Comparison of ENCODE assay signal across 1 cellular context in the genomic region with DNA sequence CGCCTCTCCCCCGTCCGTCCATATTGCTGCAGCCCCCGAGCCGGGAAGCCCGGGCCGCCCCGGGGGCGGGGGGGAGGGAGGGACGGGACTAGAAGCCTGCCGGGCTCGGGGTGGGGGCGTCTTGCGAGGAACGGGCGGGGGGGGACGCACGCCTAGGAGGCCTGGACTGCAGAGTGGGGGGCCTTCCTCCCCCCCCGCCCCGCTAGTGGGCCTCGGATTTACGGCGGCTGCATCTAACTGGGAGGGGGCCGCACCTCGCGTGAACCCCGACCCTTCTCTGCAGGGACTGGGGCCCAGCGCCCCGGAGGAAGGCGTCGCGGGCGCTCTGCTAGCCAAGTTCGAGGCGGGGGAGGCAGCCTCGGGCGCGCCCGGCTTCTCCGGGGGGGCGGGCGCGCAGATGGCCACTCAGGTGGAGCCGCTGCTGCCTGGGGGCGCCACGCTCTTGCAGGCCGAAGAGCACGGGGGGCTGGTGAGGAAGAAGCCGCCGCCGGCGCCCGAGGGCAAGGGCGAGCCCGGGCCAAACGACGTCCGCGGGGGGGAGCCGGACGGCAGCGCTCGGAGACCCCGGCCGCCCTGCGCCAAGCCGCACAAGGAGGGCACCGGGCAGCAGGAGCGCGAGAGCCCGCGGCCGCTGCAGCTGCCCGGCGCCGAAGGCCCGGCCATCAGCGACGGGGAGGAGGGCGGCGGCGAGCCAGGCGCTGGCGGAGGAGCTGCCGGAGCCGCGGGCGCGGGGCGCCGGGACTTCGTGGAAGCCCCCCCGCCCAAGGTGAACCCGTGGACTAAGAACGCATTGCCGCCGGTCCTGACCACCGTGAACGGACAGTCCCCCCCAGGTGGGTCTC.
TF ChIP-seq lines count a peak whose summit lies in the region.

A gene (plus strand): TSS at position 17 of the 842 bp plus-strand sequence. CDS start 381 bp downstream, at position 398.

TF ChIP-seq in HepG2, 621 proteins besides CTCF, POLR2A, EP300 and RAD21 (continued from another document):
- TF ChIP-seq BRD4 (CRISPR knock-in tag; IDR thresholded peaks at IDR 0.05) (no peak; the same call in 1 of the 2 replicates), CREM (IDR thresholded peaks at IDR 0.05) (no peak), CREM (CRISPR knock-in tag; IDR thresholded peaks at IDR 0.05) (no peak), ZNF629 (CRISPR knock-in tag; conservative IDR thresholded peaks at IDR 0.05) (no peak), HHEX (CRISPR knock-in tag; IDR thresholded peaks at IDR 0.05) (no peak), NR2C2 (CRISPR knock-in tag; IDR thresholded peaks at IDR 0.05; ENCODE audit: borderline replicate concordance) (no peak), ZNF598 (CRISPR knock-in tag; IDR thresholded peaks at IDR 0.05; ENCODE audit: borderline replicate concordance) (no peak), ZBTB7A (CRISPR knock-in tag; IDR thresholded peaks at IDR 0.05) (no peak), ZC3H13 (CRISPR knock-in tag; IDR thresholded peaks at IDR 0.05) (no peak), DNMT1 (CRISPR knock-in tag; IDR thresholded peaks at IDR 0.05) (no peak), SALL2 (CRISPR knock-in tag; IDR thresholded peaks at IDR 0.05) (no peak), RXRB (CRISPR knock-in tag; IDR thresholded peaks at IDR 0.05; ENCODE audit: borderline replicate concordance) (no peak), MTA1 (CRISPR knock-in tag; IDR thresholded peaks at IDR 0.05; ENCODE audit: borderline replicate concordance) (no peak), SNAI1 (CRISPR knock-in tag; IDR thresholded peaks at IDR 0.05; ENCODE audit: borderline replicate concordance) (no peak), MAFG (CRISPR knock-in tag; IDR thresholded peaks at IDR 0.05) (no peak), ZNF253 (CRISPR knock-in tag; IDR thresholded peaks at IDR 0.05; ENCODE audit: borderline replicate concordance) (no peak), ZNF260 (CRISPR knock-in tag; IDR thresholded peaks at IDR 0.05; ENCODE audit: borderline replicate concordance, low read depth) (no peak), HMG20B (CRISPR knock-in tag; conservative IDR thresholded peaks at IDR 0.05) (no peak), ZNF703 (CRISPR knock-in tag; IDR thresholded peaks at IDR 0.05; ENCODE audit: borderline replicate concordance) (no peak; the same call in 1 of the 2 replicates), GTF2F1 (IDR thresholded peaks at IDR 0.05; ENCODE audit: low read length) (no peak), KDM5B (CRISPR knock-in tag; IDR thresholded peaks at IDR 0.05; ENCODE audit: borderline replicate concordance) (no peak), RBFOX2 (IDR thresholded peaks at IDR 0.05; ENCODE audit: low read depth, low read length) (peak; percentile 88), PRMT3 (CRISPR knock-in tag; IDR thresholded peaks at IDR 0.05; ENCODE audit: borderline replicate concordance, low read depth) (no peak), FLYWCH1 (CRISPR knock-in tag; IDR thresholded peaks at IDR 0.05) (no peak), DNMT3B (CRISPR knock-in tag; conservative IDR thresholded peaks at IDR 0.05) (no peak), ZNF329 (CRISPR knock-in tag; IDR thresholded peaks at IDR 0.05; ENCODE audit: low read depth) (no peak), ZEB1 (IDR thresholded peaks at IDR 0.05; ENCODE audit: insufficient replicate concordance, low read depth) (no peak), ZNF83 (CRISPR knock-in tag; IDR thresholded peaks at IDR 0.05; ENCODE audit: borderline replicate concordance) (no peak), MEIS2 (CRISPR knock-in tag; IDR thresholded peaks at IDR 0.05) (no peak), SAP130 (CRISPR knock-in tag; IDR thresholded peaks at IDR 0.05; ENCODE audit: low read depth) (no peak; the same call in none of the 2 replicates), ZNF343 (CRISPR knock-in tag; IDR thresholded peaks at IDR 0.05) (no peak), PHF5A (CRISPR knock-in tag; IDR thresholded peaks at IDR 0.05; ENCODE audit: low read depth, unreplicated experiment) (no peak), NFYC (CRISPR knock-in tag; IDR thresholded peaks at IDR 0.05) (no peak), GABPA (IDR thresholded peaks at IDR 0.05; ENCODE audit: low read depth, low read length) (no peak), GABPA (CRISPR knock-in tag; IDR thresholded peaks at IDR 0.05; ENCODE audit: low read depth) (no peak), NKX3-1 (CRISPR knock-in tag; IDR thresholded peaks at IDR 0.05) (no peak), ARNTL (CRISPR knock-in tag; IDR thresholded peaks at IDR 0.05) (no peak), ARID2 (CRISPR knock-in tag; IDR thresholded peaks at IDR 0.05; ENCODE audit: borderline replicate concordance) (no peak), FOXM1 (CRISPR knock-in tag; IDR thresholded peaks at IDR 0.05) (no peak)
- TF ChIP-seq, protein P1, sequence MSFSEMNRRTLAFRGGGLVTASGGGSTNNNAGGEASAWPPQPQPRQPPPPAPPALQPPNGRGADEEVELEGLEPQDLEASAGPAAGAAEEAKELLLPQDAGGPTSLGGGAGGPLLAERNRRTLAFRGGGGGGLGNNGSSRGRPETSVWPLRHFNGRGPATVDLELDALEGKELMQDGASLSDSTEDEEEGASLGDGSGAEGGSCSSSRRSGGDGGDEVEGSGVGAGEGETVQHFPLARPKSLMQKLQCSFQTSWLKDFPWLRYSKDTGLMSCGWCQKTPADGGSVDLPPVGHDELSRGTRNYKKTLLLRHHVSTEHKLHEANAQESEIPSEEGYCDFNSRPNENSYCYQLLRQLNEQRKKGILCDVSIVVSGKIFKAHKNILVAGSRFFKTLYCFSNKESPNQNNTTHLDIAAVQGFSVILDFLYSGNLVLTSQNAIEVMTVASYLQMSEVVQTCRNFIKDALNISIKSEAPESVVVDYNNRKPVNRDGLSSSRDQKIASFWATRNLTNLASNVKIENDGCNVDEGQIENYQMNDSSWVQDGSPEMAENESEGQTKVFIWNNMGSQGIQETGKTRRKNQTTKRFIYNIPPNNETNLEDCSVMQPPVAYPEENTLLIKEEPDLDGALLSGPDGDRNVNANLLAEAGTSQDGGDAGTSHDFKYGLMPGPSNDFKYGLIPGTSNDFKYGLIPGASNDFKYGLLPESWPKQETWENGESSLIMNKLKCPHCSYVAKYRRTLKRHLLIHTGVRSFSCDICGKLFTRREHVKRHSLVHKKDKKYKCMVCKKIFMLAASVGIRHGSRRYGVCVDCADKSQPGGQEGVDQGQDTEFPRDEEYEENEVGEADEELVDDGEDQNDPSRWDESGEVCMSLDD (CRISPR knock-in tag; IDR thresholded peaks at IDR 0.05; ENCODE audit: borderline replicate concordance): 0 out of 2 replicates have a peak, but pooled peaks have one; percentile 39
- TF ChIP-seq, protein P2, sequence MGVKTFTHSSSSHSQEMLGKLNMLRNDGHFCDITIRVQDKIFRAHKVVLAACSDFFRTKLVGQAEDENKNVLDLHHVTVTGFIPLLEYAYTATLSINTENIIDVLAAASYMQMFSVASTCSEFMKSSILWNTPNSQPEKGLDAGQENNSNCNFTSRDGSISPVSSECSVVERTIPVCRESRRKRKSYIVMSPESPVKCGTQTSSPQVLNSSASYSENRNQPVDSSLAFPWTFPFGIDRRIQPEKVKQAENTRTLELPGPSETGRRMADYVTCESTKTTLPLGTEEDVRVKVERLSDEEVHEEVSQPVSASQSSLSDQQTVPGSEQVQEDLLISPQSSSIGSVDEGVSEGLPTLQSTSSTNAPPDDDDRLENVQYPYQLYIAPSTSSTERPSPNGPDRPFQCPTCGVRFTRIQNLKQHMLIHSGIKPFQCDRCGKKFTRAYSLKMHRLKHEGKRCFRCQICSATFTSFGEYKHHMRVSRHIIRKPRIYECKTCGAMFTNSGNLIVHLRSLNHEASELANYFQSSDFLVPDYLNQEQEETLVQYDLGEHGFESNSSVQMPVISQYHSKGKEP (CRISPR knock-in tag; IDR thresholded peaks at IDR 0.05): no peak
- TF ChIP-seq, protein P3, sequence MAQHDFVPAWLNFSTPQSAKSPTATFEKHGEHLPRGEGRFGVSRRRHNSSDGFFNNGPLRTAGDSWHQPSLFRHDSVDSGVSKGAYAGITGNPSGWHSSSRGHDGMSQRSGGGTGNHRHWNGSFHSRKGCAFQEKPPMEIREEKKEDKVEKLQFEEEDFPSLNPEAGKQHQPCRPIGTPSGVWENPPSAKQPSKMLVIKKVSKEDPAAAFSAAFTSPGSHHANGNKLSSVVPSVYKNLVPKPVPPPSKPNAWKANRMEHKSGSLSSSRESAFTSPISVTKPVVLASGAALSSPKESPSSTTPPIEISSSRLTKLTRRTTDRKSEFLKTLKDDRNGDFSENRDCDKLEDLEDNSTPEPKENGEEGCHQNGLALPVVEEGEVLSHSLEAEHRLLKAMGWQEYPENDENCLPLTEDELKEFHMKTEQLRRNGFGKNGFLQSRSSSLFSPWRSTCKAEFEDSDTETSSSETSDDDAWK (CRISPR knock-in tag; IDR thresholded peaks at IDR 0.05): no peak
- TF ChIP-seq, protein P4, sequence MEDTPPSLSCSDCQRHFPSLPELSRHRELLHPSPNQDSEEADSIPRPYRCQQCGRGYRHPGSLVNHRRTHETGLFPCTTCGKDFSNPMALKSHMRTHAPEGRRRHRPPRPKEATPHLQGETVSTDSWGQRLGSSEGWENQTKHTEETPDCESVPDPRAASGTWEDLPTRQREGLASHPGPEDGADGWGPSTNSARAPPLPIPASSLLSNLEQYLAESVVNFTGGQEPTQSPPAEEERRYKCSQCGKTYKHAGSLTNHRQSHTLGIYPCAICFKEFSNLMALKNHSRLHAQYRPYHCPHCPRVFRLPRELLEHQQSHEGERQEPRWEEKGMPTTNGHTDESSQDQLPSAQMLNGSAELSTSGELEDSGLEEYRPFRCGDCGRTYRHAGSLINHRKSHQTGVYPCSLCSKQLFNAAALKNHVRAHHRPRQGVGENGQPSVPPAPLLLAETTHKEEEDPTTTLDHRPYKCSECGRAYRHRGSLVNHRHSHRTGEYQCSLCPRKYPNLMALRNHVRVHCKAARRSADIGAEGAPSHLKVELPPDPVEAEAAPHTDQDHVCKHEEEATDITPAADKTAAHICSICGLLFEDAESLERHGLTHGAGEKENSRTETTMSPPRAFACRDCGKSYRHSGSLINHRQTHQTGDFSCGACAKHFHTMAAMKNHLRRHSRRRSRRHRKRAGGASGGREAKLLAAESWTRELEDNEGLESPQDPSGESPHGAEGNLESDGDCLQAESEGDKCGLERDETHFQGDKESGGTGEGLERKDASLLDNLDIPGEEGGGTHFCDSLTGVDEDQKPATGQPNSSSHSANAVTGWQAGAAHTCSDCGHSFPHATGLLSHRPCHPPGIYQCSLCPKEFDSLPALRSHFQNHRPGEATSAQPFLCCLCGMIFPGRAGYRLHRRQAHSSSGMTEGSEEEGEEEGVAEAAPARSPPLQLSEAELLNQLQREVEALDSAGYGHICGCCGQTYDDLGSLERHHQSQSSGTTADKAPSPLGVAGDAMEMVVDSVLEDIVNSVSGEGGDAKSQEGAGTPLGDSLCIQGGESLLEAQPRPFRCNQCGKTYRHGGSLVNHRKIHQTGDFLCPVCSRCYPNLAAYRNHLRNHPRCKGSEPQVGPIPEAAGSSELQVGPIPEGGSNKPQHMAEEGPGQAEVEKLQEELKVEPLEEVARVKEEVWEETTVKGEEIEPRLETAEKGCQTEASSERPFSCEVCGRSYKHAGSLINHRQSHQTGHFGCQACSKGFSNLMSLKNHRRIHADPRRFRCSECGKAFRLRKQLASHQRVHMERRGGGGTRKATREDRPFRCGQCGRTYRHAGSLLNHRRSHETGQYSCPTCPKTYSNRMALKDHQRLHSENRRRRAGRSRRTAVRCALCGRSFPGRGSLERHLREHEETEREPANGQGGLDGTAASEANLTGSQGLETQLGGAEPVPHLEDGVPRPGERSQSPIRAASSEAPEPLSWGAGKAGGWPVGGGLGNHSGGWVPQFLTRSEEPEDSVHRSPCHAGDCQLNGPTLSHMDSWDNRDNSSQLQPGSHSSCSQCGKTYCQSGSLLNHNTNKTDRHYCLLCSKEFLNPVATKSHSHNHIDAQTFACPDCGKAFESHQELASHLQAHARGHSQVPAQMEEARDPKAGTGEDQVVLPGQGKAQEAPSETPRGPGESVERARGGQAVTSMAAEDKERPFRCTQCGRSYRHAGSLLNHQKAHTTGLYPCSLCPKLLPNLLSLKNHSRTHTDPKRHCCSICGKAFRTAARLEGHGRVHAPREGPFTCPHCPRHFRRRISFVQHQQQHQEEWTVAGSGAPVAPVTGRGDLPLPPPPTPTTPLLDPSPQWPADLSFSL (CRISPR knock-in tag; IDR thresholded peaks at IDR 0.05): no peak
- TF ChIP-seq, protein P5, sequence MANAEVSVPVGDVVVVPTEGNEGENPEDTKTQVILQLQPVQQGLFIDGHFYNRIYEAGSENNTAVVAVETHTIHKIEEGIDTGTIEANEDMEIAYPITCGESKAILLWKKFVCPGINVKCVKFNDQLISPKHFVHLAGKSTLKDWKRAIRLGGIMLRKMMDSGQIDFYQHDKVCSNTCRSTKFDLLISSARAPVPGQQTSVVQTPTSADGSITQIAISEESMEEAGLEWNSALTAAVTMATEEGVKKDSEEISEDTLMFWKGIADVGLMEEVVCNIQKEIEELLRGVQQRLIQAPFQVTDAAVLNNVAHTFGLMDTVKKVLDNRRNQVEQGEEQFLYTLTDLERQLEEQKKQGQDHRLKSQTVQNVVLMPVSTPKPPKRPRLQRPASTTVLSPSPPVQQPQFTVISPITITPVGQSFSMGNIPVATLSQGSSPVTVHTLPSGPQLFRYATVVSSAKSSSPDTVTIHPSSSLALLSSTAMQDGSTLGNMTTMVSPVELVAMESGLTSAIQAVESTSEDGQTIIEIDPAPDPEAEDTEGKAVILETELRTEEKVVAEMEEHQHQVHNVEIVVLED (CRISPR knock-in tag; IDR thresholded peaks at IDR 0.05; ENCODE audit: borderline replicate concordance): no peak
- TF ChIP-seq, protein P6, sequence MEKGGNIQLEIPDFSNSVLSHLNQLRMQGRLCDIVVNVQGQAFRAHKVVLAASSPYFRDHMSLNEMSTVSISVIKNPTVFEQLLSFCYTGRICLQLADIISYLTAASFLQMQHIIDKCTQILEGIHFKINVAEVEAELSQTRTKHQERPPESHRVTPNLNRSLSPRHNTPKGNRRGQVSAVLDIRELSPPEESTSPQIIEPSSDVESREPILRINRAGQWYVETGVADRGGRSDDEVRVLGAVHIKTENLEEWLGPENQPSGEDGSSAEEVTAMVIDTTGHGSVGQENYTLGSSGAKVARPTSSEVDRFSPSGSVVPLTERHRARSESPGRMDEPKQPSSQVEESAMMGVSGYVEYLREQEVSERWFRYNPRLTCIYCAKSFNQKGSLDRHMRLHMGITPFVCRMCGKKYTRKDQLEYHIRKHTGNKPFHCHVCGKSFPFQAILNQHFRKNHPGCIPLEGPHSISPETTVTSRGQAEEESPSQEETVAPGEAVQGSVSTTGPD (CRISPR knock-in tag; IDR thresholded peaks at IDR 0.05): no peak
